In genomic region chr18:24630346-24630880, GRCh38 we compare ENCODE assay signal across 11 cellular contexts.
"Had no signal": no experiment of that assay in that cellular context is flagged by ENCODE, and none has a peak within 500 bp of the region (broad histone marks: within the 10 kb centered on the region; RNA-seq: fewer than 3 reads in every experiment).

No MANE protein-coding gene starts in this region.

- H3K9me3 ChIP-seq: sigmoid colon had no signal

- H3K4me2 ChIP-seq: neural progenitor cell had no signal

- H2AFZ ChIP-seq: neural progenitor cell had no signal

- H3K36me3 ChIP-seq: neural progenitor cell, sigmoid colon had no signal

- H3K9ac ChIP-seq: neural progenitor cell had no signal

- H3K27me3 ChIP-seq: neural progenitor cell, sigmoid colon had no signal

- DNase-seq: activated CD4-positive, alpha-beta T cell treated with anti-CD3 and anti-CD28 coated beads, Interleukin-2, amount 50 U/mL, for 4 hours; activated naive CD4-positive, alpha-beta T cell treated with anti-CD3 and anti-CD28 coated beads, Interleukin-2, amount 50 U/mL, for 16 hours; activated T-cell treated with anti-CD3 and anti-CD28 coated beads, Interleukin-2, amount 50 U/mL, for 24 hours; islet precursor cell; sigmoid colon; stimulated activated CD4-positive, alpha-beta T cell treated with anti-CD3 and anti-CD28 coated beads, Interleukin-2, amount 100 ng/mL, for 24 hours had no signal

- H3K27ac ChIP-seq: coronary artery, neural progenitor cell, sigmoid colon had no signal

- H3K4me3 ChIP-seq: coronary artery, neural progenitor cell, sigmoid colon had no signal

- ATAC-seq: activated CD4-positive, CD25-positive, alpha-beta regulatory T cell treated with anti-CD3 and anti-CD28 coated beads, Interleukin-2, amount 50 U/mL, for 24 hours; esophagus mucosa; left lobe of liver had no signal
